1 cellular context compared by ENCODE assay signal in genomic region chr2:200812122-200813022, GRCh38.
TF ChIP-seq lines count a peak whose summit lies in the region.

No MANE protein-coding gene starts in this region.

TF ChIP-seq in HepG2, 621 proteins besides CTCF, POLR2A, EP300 and RAD21 (continued from another document and continues in another):
- TF ChIP-seq DBP (CRISPR knock-in tag; IDR thresholded peaks at IDR 0.05; ENCODE audit: not compliant biosample characterization) (no peak), ZMYM2 (CRISPR knock-in tag; IDR thresholded peaks at IDR 0.05) (no peak), EHMT2 (IDR thresholded peaks at IDR 0.05; ENCODE audit: borderline replicate concordance, low read depth, low read length) (no peak), ATF7 (IDR thresholded peaks at IDR 0.05) (no peak), ATF7 (CRISPR knock-in tag; IDR thresholded peaks at IDR 0.05) (no peak), CHD4 (IDR thresholded peaks at IDR 0.05; ENCODE audit: borderline replicate concordance, low read length) (no peak), ZNF589 (CRISPR knock-in tag; conservative IDR thresholded peaks at IDR 0.05) (0 out of 2 replicates have a peak, but pooled peaks have one; percentile 52), ONECUT2 (CRISPR knock-in tag; IDR thresholded peaks at IDR 0.05) (no peak), ZNF704 (CRISPR knock-in tag; IDR thresholded peaks at IDR 0.05; ENCODE audit: borderline replicate concordance) (no peak), ZNF740 (CRISPR knock-in tag; IDR thresholded peaks at IDR 0.05) (peak; percentile 18; the same call in 1 of the 2 replicates), SNAPC2 (CRISPR knock-in tag; IDR thresholded peaks at IDR 0.05) (no peak), SCMH1 (CRISPR knock-in tag; IDR thresholded peaks at IDR 0.05; ENCODE audit: borderline replicate concordance) (no peak), TGIF2 (CRISPR knock-in tag; IDR thresholded peaks at IDR 0.05) (peak; percentile 52; the same call in 1 of the 2 replicates), RCOR2 (CRISPR knock-in tag; IDR thresholded peaks at IDR 0.05) (no peak), YEATS4 (CRISPR knock-in tag; IDR thresholded peaks at IDR 0.05; ENCODE audit: borderline replicate concordance) (no peak; the same call in 1 of the 2 replicates), NFYB (CRISPR knock-in tag; IDR thresholded peaks at IDR 0.05) (no peak), ETV5 (CRISPR knock-in tag; IDR thresholded peaks at IDR 0.05; ENCODE audit: borderline replicate concordance) (no peak), MTA3 (CRISPR knock-in tag; IDR thresholded peaks at IDR 0.05) (no peak), ZNF784 (CRISPR knock-in tag; IDR thresholded peaks at IDR 0.05; ENCODE audit: borderline replicate concordance) (no peak), RBM39 (IDR thresholded peaks at IDR 0.05; ENCODE audit: low read depth, low read length, poor library complexity, severe bottlenecking) (no peak), TBL1XR1 (IDR thresholded peaks at IDR 0.05; ENCODE audit: borderline replicate concordance, low read length, partially characterized antibody) (peak; percentile 43), ZNF350 (CRISPR knock-in tag; IDR thresholded peaks at IDR 0.05; ENCODE audit: borderline replicate concordance, low read depth) (no peak), HOXA7 (CRISPR knock-in tag; IDR thresholded peaks at IDR 0.05) (no peak), SRY (CRISPR knock-in tag; IDR thresholded peaks at IDR 0.05) (no peak; the same call in 1 of the 2 replicates), KLF9 (CRISPR knock-in tag; IDR thresholded peaks at IDR 0.05; ENCODE audit: low read depth) (no peak), MED1 (CRISPR knock-in tag; IDR thresholded peaks at IDR 0.05) (peak; percentile 49; the same call in 1 of the 2 replicates), FOXP4 (CRISPR knock-in tag; IDR thresholded peaks at IDR 0.05) (peak; percentile 19; the same call in 1 of the 2 replicates), ZNF431 (CRISPR knock-in tag; IDR thresholded peaks at IDR 0.05; ENCODE audit: borderline replicate concordance, low read depth) (no peak; the same call in 1 of the 2 replicates), KLF6 (CRISPR knock-in tag; IDR thresholded peaks at IDR 0.05) (no peak; the same call in none of the 2 replicates), HDAC6 (IDR thresholded peaks at IDR 0.05; ENCODE audit: low read depth, low read length) (no peak), ARHGAP35 (CRISPR knock-in tag; IDR thresholded peaks at IDR 0.05; ENCODE audit: borderline replicate concordance) (no peak), YY1 (IDR thresholded peaks at IDR 0.05; ENCODE audit: insufficient read depth, insufficient replicate concordance, low read depth, low read length) (peak; percentile 71), GMEB2 (CRISPR knock-in tag; IDR thresholded peaks at IDR 0.05; ENCODE audit: low read depth) (no peak), MTF2 (CRISPR knock-in tag; IDR thresholded peaks at IDR 0.05; ENCODE audit: borderline replicate concordance) (peak; percentile 47; the same call in 1 of the 2 replicates), SOX6 (IDR thresholded peaks at IDR 0.05) (no peak), SOX6 (CRISPR knock-in tag; IDR thresholded peaks at IDR 0.05) (peak; percentile 38; the same call in 1 of the 2 replicates), MED8 (CRISPR knock-in tag; IDR thresholded peaks at IDR 0.05; ENCODE audit: insufficient replicate concordance) (peak; percentile 19), BATF2 (CRISPR knock-in tag; IDR thresholded peaks at IDR 0.05) (peak; percentile 31; the same call in 1 of the 2 replicates), ZNF878 (CRISPR knock-in tag; IDR thresholded peaks at IDR 0.05) (no peak; the same call in 1 of the 2 replicates), HNF1B (CRISPR knock-in tag; IDR thresholded peaks at IDR 0.05) (peak; percentile 59; the same call in 1 of the 2 replicates), CBX1 (IDR thresholded peaks at IDR 0.05; ENCODE audit: low read depth) (no peak), ZNF282 (IDR thresholded peaks at IDR 0.05; ENCODE audit: partially characterized antibody) (no peak), KLF16 (CRISPR knock-in tag; IDR thresholded peaks at IDR 0.05) (no peak), FOXK2 (IDR thresholded peaks at IDR 0.05) (no peak), SALL1 (CRISPR knock-in tag; IDR thresholded peaks at IDR 0.05) (peak; percentile 75)
- TF ChIP-seq, protein P1, sequence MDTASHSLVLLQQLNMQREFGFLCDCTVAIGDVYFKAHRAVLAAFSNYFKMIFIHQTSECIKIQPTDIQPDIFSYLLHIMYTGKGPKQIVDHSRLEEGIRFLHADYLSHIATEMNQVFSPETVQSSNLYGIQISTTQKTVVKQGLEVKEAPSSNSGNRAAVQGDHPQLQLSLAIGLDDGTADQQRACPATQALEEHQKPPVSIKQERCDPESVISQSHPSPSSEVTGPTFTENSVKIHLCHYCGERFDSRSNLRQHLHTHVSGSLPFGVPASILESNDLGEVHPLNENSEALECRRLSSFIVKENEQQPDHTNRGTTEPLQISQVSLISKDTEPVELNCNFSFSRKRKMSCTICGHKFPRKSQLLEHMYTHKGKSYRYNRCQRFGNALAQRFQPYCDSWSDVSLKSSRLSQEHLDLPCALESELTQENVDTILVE (CRISPR knock-in tag; IDR thresholded peaks at IDR 0.05): no peak
- TF ChIP-seq, protein P2, sequence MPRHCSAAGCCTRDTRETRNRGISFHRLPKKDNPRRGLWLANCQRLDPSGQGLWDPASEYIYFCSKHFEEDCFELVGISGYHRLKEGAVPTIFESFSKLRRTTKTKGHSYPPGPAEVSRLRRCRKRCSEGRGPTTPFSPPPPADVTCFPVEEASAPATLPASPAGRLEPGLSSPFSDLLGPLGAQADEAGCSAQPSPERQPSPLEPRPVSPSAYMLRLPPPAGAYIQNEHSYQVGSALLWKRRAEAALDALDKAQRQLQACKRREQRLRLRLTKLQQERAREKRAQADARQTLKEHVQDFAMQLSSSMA (CRISPR knock-in tag; IDR thresholded peaks at IDR 0.05): peak; percentile 13; the same call in 1 of the 2 replicates
- TF ChIP-seq, protein P3, sequence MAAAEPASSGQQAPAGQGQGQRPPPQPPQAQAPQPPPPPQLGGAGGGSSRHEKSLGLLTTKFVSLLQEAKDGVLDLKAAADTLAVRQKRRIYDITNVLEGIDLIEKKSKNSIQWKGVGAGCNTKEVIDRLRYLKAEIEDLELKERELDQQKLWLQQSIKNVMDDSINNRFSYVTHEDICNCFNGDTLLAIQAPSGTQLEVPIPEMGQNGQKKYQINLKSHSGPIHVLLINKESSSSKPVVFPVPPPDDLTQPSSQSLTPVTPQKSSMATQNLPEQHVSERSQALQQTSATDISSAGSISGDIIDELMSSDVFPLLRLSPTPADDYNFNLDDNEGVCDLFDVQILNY (CRISPR knock-in tag; conservative IDR thresholded peaks at IDR 0.05): peak; percentile 90
- TF ChIP-seq, protein P4, sequence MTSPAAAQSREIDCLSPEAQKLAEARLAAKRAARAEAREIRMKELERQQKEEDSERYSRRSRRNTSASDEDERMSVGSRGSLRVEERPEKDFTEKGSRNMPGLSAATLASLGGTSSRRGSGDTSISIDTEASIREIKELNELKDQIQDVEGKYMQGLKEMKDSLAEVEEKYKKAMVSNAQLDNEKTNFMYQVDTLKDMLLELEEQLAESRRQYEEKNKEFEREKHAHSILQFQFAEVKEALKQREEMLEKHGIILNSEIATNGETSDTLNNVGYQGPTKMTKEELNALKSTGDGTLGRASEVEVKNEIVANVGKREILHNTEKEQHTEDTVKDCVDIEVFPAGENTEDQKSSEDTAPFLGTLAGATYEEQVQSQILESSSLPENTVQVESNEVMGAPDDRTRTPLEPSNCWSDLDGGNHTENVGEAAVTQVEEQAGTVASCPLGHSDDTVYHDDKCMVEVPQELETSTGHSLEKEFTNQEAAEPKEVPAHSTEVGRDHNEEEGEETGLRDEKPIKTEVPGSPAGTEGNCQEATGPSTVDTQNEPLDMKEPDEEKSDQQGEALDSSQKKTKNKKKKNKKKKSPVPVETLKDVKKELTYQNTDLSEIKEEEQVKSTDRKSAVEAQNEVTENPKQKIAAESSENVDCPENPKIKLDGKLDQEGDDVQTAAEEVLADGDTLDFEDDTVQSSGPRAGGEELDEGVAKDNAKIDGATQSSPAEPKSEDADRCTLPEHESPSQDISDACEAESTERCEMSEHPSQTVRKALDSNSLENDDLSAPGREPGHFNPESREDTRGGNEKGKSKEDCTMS (CRISPR knock-in tag; conservative IDR thresholded peaks at IDR 0.05): no peak
- TF ChIP-seq, protein P5, sequence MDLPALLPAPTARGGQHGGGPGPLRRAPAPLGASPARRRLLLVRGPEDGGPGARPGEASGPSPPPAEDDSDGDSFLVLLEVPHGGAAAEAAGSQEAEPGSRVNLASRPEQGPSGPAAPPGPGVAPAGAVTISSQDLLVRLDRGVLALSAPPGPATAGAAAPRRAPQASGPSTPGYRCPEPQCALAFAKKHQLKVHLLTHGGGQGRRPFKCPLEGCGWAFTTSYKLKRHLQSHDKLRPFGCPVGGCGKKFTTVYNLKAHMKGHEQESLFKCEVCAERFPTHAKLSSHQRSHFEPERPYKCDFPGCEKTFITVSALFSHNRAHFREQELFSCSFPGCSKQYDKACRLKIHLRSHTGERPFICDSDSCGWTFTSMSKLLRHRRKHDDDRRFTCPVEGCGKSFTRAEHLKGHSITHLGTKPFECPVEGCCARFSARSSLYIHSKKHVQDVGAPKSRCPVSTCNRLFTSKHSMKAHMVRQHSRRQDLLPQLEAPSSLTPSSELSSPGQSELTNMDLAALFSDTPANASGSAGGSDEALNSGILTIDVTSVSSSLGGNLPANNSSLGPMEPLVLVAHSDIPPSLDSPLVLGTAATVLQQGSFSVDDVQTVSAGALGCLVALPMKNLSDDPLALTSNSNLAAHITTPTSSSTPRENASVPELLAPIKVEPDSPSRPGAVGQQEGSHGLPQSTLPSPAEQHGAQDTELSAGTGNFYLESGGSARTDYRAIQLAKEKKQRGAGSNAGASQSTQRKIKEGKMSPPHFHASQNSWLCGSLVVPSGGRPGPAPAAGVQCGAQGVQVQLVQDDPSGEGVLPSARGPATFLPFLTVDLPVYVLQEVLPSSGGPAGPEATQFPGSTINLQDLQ (CRISPR knock-in tag; IDR thresholded peaks at IDR 0.05): peak; percentile 76; the same call in 1 of the 2 replicates
